ENCODE assay signal across 1 cellular context in the genomic region with DNA sequence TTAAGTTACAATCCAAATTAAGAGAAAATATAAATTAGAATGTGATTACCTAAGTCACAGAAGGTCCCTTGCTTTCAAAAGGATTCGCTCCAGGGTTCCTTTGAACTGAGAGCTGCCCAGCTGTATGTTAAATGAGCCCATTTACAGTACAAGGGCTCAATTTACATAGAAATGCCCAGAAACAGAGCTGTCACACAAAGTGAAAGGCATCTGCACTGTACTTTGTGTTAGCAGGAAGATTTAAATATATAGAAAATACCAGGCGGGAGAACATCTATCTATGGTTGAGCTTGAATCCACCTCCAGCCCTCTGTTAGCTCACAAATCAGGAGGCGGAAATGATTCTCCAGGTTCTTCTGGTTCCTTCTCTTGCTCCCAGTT.
TF ChIP-seq lines count a peak whose summit lies in the region.

No MANE protein-coding gene starts in this region.

TF ChIP-seq in WTC11, 78 proteins besides CTCF, POLR2A, EP300 and RAD21 (continued from another document):
- TF ChIP-seq, protein P1, sequence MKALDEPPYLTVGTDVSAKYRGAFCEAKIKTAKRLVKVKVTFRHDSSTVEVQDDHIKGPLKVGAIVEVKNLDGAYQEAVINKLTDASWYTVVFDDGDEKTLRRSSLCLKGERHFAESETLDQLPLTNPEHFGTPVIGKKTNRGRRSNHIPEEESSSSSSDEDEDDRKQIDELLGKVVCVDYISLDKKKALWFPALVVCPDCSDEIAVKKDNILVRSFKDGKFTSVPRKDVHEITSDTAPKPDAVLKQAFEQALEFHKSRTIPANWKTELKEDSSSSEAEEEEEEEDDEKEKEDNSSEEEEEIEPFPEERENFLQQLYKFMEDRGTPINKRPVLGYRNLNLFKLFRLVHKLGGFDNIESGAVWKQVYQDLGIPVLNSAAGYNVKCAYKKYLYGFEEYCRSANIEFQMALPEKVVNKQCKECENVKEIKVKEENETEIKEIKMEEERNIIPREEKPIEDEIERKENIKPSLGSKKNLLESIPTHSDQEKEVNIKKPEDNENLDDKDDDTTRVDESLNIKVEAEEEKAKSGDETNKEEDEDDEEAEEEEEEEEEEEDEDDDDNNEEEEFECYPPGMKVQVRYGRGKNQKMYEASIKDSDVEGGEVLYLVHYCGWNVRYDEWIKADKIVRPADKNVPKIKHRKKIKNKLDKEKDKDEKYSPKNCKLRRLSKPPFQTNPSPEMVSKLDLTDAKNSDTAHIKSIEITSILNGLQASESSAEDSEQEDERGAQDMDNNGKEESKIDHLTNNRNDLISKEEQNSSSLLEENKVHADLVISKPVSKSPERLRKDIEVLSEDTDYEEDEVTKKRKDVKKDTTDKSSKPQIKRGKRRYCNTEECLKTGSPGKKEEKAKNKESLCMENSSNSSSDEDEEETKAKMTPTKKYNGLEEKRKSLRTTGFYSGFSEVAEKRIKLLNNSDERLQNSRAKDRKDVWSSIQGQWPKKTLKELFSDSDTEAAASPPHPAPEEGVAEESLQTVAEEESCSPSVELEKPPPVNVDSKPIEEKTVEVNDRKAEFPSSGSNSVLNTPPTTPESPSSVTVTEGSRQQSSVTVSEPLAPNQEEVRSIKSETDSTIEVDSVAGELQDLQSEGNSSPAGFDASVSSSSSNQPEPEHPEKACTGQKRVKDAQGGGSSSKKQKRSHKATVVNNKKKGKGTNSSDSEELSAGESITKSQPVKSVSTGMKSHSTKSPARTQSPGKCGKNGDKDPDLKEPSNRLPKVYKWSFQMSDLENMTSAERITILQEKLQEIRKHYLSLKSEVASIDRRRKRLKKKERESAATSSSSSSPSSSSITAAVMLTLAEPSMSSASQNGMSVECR (CRISPR knock-in tag; IDR thresholded peaks at IDR 0.05; ENCODE audit: borderline replicate concordance): no peak
- no peak for TF ChIP-seq TEAD1 (CRISPR knock-in tag; IDR thresholded peaks at IDR 0.05)
